ENCODE assay signal across 8 cellular contexts in genomic region chr18:2641638-2642037, GRCh38. TPM values are rescaled to one million over a fixed set of nuclear protein-coding genes. Genes with fewer than 3 reads are reported as not detected.
DNase-seq lines count a peak whose midpoint lies in the region; ATAC-seq and TF ChIP-seq lines count a peak whose summit lies in the region.

No MANE protein-coding gene starts in this region.

- H3K27me3 Mint-ChIP-seq in activated CD8-positive, alpha-beta T cell treated with anti-CD3 and anti-CD28 coated beads for 36 hours, result no peaks in the 10 kb centered on the region

- no peak for TF ChIP-seq CTCF in activated CD8-positive, alpha-beta T cell treated with anti-CD3 and anti-CD28 coated beads for 36 hours (IDR thresholded peaks at IDR 0.05)
- TF ChIP-seq CTCF in osteoblast (IDR thresholded peaks at IDR 0.05; ENCODE audit: extremely low read depth, low read depth, low read length), result no peak
- TF ChIP-seq CTCF in gastroesophageal sphincter (IDR thresholded peaks at IDR 0.05), result no peak

- H3K36me3 Mint-ChIP-seq in activated CD8-positive, alpha-beta T cell treated with anti-CD3 and anti-CD28 coated beads for 36 hours (ENCODE audit: low read depth), result peaks cover 6% of the 10 kb centered on the region

- H3K4me3 Mint-ChIP-seq in activated CD8-positive, alpha-beta T cell treated with anti-CD3 and anti-CD28 coated beads for 36 hours, result peak overlapping the region; percentile 51

- DNase-seq in EH (ENCODE audit: low read depth) (peak; percentile 9), osteoblast (ENCODE audit: insufficient read length, low spot score, missing footprints) (no peak), mucosa of gallbladder (ENCODE audit: low spot score) (no peak), iPS-NIHi7 (ENCODE audit: extremely low spot score) (no peak)
- no peak for DNase-seq in activated CD8-positive, alpha-beta T cell treated with anti-CD3 and anti-CD28 coated beads for 36 hours

- H3K4me1 Mint-ChIP-seq in activated CD8-positive, alpha-beta T cell treated with anti-CD3 and anti-CD28 coated beads for 36 hours (ENCODE audit: low read depth), result peaks cover 50% of the 10 kb centered on the region

- H3K27me3 ChIP-seq in osteoblast (ENCODE audit: insufficient read depth, low read length) (peaks cover 4% of the 10 kb centered on the region), gastroesophageal sphincter (peaks cover 8% of the 10 kb centered on the region)

- H3K4me3 ChIP-seq in osteoblast (ENCODE audit: insufficient read depth, low read length) (peak overlapping the region; percentile 55), gastroesophageal sphincter (no peak overlapping the region)

- no peaks in the 10 kb centered on the region for H3K9me3 ChIP-seq in osteoblast (ENCODE audit: low read depth, low read length)
- no peaks in the 10 kb centered on the region for H3K9me3 ChIP-seq in gastroesophageal sphincter

- TF ChIP-seq POLR2A in gastroesophageal sphincter (IDR thresholded peaks at IDR 0.05), result no peak

- CTCF ChIA-PET in activated CD8-positive, alpha-beta T cell treated with anti-CD3 and anti-CD28 coated beads for 36 hours (lab: Charles Lee), result interaction anchor here (1.1 to 1.6 kb wide), 2 partner anchors 13 to 68 kb away, joined by 3 read pairs; no protein-coding TSS in a partner anchor

- H3K4me1 ChIP-seq in osteoblast (ENCODE audit: insufficient read depth, low read length), result peaks cover 15% of the 10 kb centered on the region
- H3K4me1 ChIP-seq in gastroesophageal sphincter, result no peaks in the 10 kb centered on the region

- peaks cover 8% of the 10 kb centered on the region for H3K9me3 Mint-ChIP-seq in activated CD8-positive, alpha-beta T cell treated with anti-CD3 and anti-CD28 coated beads for 36 hours

- ATAC-seq in GM19395 (IDR thresholded peaks at IDR 0.05; ENCODE audit: unreplicated experiment), result peak; percentile 68
- peak; percentile 77 for ATAC-seq in HG03378 (IDR thresholded peaks at IDR 0.05; ENCODE audit: unreplicated experiment)
- peak; percentile 71 for ATAC-seq in activated CD8-positive, alpha-beta T cell treated with anti-CD3 and anti-CD28 coated beads for 36 hours
- ATAC-seq in gastroesophageal sphincter, result no peak

- peak overlapping the region; percentile 50 for H2AFZ ChIP-seq in osteoblast (ENCODE audit: low read length)

- 11 to 15% methylated on average over 2 of the region's 2 CpGs for WGBS in gastroesophageal sphincter (ENCODE audit: low coverage in 1 of 2), 2 donors

- H3K27ac ChIP-seq in osteoblast (ENCODE audit: low read depth, low read length), result no peak overlapping the region
- H3K27ac ChIP-seq in gastroesophageal sphincter, result peak overlapping the region in 2 of 4 donors; percentile 7 to 46

- peak overlapping the region; percentile 75 for H3K27ac Mint-ChIP-seq in activated CD8-positive, alpha-beta T cell treated with anti-CD3 and anti-CD28 coated beads for 36 hours

- no peak for TF ChIP-seq EP300 in gastroesophageal sphincter (IDR thresholded peaks at IDR 0.05)

- H3K36me3 ChIP-seq in osteoblast (ENCODE audit: insufficient read depth, low read length) (no peaks in the 10 kb centered on the region), gastroesophageal sphincter (no peaks in the 10 kb centered on the region)

- POLR2A ChIA-PET in activated CD8-positive, alpha-beta T cell treated with anti-CD3 and anti-CD28 coated beads for 36 hours (lab: Charles Lee), result interaction anchor here (0.6 to 7.9 kb wide), 6 partner anchors 9 to 67 kb away, joined by 3 to 76 read pairs (median 4); partner anchors contain the start of gene SMCHD1

- H4K20me1 ChIP-seq in osteoblast (ENCODE audit: insufficient read depth, low read length), result no peaks in the 10 kb centered on the region

- no peaks in the 10 kb centered on the region for H3K79me2 ChIP-seq in osteoblast (ENCODE audit: insufficient read depth, low read length)

- H3K4me2 ChIP-seq in osteoblast (ENCODE audit: insufficient read depth, low read length), result peak overlapping the region; percentile 57

- intact Hi-C loops in activated CD8-positive, alpha-beta T cell treated with anti-CD3 and anti-CD28 coated beads for 36 hours (cut with micrococcal nuclease), result loop anchor here (5.0 kb wide), 2 partner anchors 34 to 69 kb away; partner anchors contain the start of genes METTL4 and NDC80

RNA-seq across cellular contexts. Expression of gene SMCHD1, which starts 13.9 kb away (rescaled TPM):
- 10 to 100 TPM; 97.4 to 98.9 TPM for total RNA-seq in activated CD8-positive, alpha-beta T cell treated with anti-CD3 and anti-CD28 coated beads for 36 hours
- total RNA-seq in osteoblast, result 52.2 and 53.6 TPM in 2 replicates
- 10 to 100 TPM; 49.8 to 85.6 (median 68.0) TPM for total RNA-seq in gastroesophageal sphincter
- 38.3 TPM for total RNA-seq in mucosa of gallbladder
